In the genomic region with DNA sequence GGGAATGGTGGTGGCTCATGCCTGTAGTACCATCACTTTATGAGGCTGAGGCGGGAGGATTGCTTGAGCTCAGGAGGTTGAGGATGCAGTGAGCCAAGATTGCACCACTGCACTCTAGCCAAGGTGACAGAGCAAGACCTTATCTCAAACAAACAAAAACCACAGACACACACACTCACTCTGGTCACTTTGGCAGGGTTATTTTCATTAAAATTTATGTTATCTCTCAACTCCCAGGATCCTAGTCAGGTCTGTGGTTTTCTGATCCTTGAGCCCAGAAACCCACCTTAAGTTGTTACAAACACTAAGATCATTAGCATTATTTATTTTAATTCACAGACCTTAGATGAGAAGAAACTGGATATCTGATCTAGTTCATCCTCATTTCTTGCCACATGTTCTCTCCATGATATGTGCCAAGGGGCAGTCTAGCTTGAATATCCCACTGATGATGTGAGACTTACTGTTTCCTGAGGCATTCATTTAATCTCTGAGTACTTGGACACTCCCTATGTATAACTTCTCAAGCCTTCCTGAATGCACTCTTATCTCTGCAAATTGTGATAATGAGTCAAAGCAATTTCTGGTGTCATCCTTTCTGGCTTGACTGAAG, we compare ENCODE assay signal across 1 cellular context.
TF ChIP-seq lines count a peak whose summit lies in the region.

No MANE protein-coding gene starts in this region.

TF ChIP-seq in GM12878, 131 proteins besides CTCF, POLR2A, EP300 and RAD21:
- TF ChIP-seq HDGF (IDR thresholded peaks at IDR 0.05) (no peak), ESRRA (IDR thresholded peaks at IDR 0.05; ENCODE audit: low read length) (no peak), JUND (IDR thresholded peaks at IDR 0.05; ENCODE audit: low read depth, low read length) (no peak), GABPA (IDR thresholded peaks at IDR 0.05; ENCODE audit: low read depth) (no peak), KLF5 (IDR thresholded peaks at IDR 0.05; ENCODE audit: partially characterized antibody) (no peak)
